In the genomic region with DNA sequence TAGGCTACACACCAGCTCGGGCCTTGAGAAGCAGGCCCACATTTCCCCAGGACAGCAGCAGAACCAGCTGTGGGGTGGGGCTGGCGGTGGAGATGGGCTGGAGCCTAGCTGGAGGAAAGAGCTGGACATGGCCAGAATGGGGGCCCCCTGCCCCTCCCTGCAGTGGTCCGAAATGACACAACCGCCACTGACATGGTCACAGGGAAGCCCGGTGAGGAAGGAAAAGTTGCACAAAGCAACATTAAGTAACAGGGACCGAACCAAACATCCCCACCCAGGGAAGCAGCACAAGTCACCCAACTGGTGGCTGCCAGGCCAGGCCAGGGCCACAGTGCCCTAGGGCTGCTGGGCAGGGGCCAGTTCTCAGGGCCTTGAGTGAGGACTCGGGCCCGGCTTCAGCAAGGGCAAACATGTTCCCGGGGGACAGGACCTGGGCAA, we compare ENCODE assay signal across 17 cellular contexts. TPM values are rescaled to one million over a fixed set of nuclear protein-coding genes. Genes with fewer than 3 reads are reported as not detected.
A peak's percentile ranks its signal among the peaks of the same experiment; 100 is the strongest.
DNase-seq lines count a peak whose midpoint lies in the region; TF ChIP-seq lines count a peak whose summit lies in the region.
"Had no signal": no experiment of that assay in that cellular context is flagged by ENCODE, and none has a peak within 500 bp of the region (broad histone marks: within the 10 kb centered on the region; RNA-seq: fewer than 3 reads in every experiment).

No MANE protein-coding gene starts in this region.

- no peaks in the 10 kb centered on the region for H3K9me3 ChIP-seq in left ventricle myocardium inferior (replicated peaks)
- no peaks in the 10 kb centered on the region for H3K9me3 ChIP-seq in neutrophil
- H3K9me3 ChIP-seq: ascending aorta had no signal

- H3K4me3 ChIP-seq in left ventricle myocardium inferior (no peak overlapping the region), neutrophil (ENCODE audit: low read depth in 1 of 2, low read length in 1 of 2) (peak overlapping the region; percentile 54 to 55), urinary bladder (ENCODE audit: low read depth, low read length) (no peak overlapping the region), coronary artery (no peak overlapping the region)
- H3K4me3 ChIP-seq: ascending aorta, GM23248 had no signal

- CTCF ChIA-PET in activated naive CD4-positive, alpha-beta T cell treated with anti-CD3 and anti-CD28 coated beads for 36 hours (lab: Charles Lee): interaction anchor here (1.1 kb wide), 2 partner anchors 110 to 231 kb away, joined by 3 read pairs; no protein-coding TSS in a partner anchor

- WGBS in urinary bladder: 81% methylated on average over 9 of the region's 9 CpGs

- peak overlapping the region; percentile 86 for H3K27ac ChIP-seq in left ventricle myocardium inferior (replicated peaks)
- peak overlapping the region; percentile 92 for H3K27ac ChIP-seq in neutrophil
- peak overlapping the region; percentile 33 for H3K27ac ChIP-seq in urinary bladder (ENCODE audit: low read depth)
- peak overlapping the region in 1 of 2 donors; percentile 52 for H3K27ac ChIP-seq in coronary artery
- H3K27ac ChIP-seq: ascending aorta, GM23248 had no signal

- H3K27me3 Mint-ChIP-seq in activated naive CD4-positive, alpha-beta T cell treated with anti-CD3 and anti-CD28 coated beads for 36 hours (ENCODE audit: low read depth): no peaks in the 10 kb centered on the region
- H3K27me3 Mint-ChIP-seq: activated CD4-positive, alpha-beta memory T cell treated with anti-CD3 and anti-CD28 coated beads, Interleukin-2, amount 10 ng/mL, durations not matched to agents 7 days and 5 days; activated T-helper 17 cell treated with anti-CD3 and anti-CD28 coated beads, Interleukin-2, amount 50 U/mL, for 72 hours; CD4-positive, alpha-beta memory T cell had no signal

- peaks cover 21% of the 10 kb centered on the region for H3K36me3 Mint-ChIP-seq in activated naive CD4-positive, alpha-beta T cell treated with anti-CD3 and anti-CD28 coated beads for 36 hours (ENCODE audit: low read depth)

- no peaks in the 10 kb centered on the region for H3K27me3 ChIP-seq in left ventricle myocardium inferior (ENCODE audit: low read depth)
- no peaks in the 10 kb centered on the region for H3K27me3 ChIP-seq in neutrophil
- H3K27me3 ChIP-seq: ascending aorta had no signal

- intact Hi-C loops in activated naive CD4-positive, alpha-beta T cell treated with anti-CD3 and anti-CD28 coated beads for 36 hours (cut with micrococcal nuclease): no loop called here
- intact Hi-C loops in left ventricle myocardium inferior (cut with micrococcal nuclease): loop anchor here (10.0 kb wide), 1 partner anchor 433 kb away; no protein-coding TSS in a partner anchor

- H3K27ac Mint-ChIP-seq in activated naive CD4-positive, alpha-beta T cell treated with anti-CD3 and anti-CD28 coated beads for 36 hours: peak overlapping the region; percentile 3
- H3K27ac Mint-ChIP-seq: activated CD4-positive, alpha-beta memory T cell treated with anti-CD3 and anti-CD28 coated beads, Interleukin-2, amount 10 ng/mL, durations not matched to agents 7 days and 5 days; activated T-helper 17 cell treated with anti-CD3 and anti-CD28 coated beads, Interleukin-2, amount 50 U/mL, for 72 hours had no signal

- peaks cover 8% of the 10 kb centered on the region for H3K4me1 Mint-ChIP-seq in activated naive CD4-positive, alpha-beta T cell treated with anti-CD3 and anti-CD28 coated beads for 36 hours (ENCODE audit: low read depth)
- H3K4me1 Mint-ChIP-seq: CD4-positive, alpha-beta memory T cell had no signal

- no peaks in the 10 kb centered on the region for H3K9me3 Mint-ChIP-seq in activated naive CD4-positive, alpha-beta T cell treated with anti-CD3 and anti-CD28 coated beads for 36 hours
- H3K9me3 Mint-ChIP-seq: activated CD4-positive, alpha-beta memory T cell treated with anti-CD3 and anti-CD28 coated beads, Interleukin-2, amount 10 ng/mL, durations not matched to agents 7 days and 5 days; activated T-helper 17 cell treated with anti-CD3 and anti-CD28 coated beads, Interleukin-2, amount 50 U/mL, for 72 hours had no signal

- H3K4me3 Mint-ChIP-seq in activated naive CD4-positive, alpha-beta T cell treated with anti-CD3 and anti-CD28 coated beads for 36 hours: no peak overlapping the region
- H3K4me3 Mint-ChIP-seq: activated CD4-positive, alpha-beta memory T cell treated with anti-CD3 and anti-CD28 coated beads, Interleukin-2, amount 10 ng/mL, durations not matched to agents 7 days and 5 days; activated T-helper 17 cell treated with anti-CD3 and anti-CD28 coated beads, Interleukin-2, amount 50 U/mL, for 72 hours; CD4-positive, alpha-beta memory T cell had no signal

- H3K4me1 ChIP-seq in left ventricle myocardium inferior (peaks cover 48% of the 10 kb centered on the region), neutrophil (ENCODE audit: control insufficient read depth in 1 of 2, insufficient read depth in 1 of 2, low read depth in 1 of 2, low read length in 1 of 2) (peaks cover 96 to 100% of the 10 kb centered on the region in 2 experiments), urinary bladder (ENCODE audit: insufficient read depth) (no peaks in the 10 kb centered on the region)
- H3K4me1 ChIP-seq: ascending aorta had no signal

- in situ Hi-C loops in G401 (cut with HindIII; ENCODE audit: low sequenced_read_pairs): no loop called here

- H3K36me3 ChIP-seq in left ventricle myocardium inferior (peaks cover 83% of the 10 kb centered on the region), neutrophil (peaks cover 99% of the 10 kb centered on the region), urinary bladder (ENCODE audit: insufficient read depth) (peaks cover 13% of the 10 kb centered on the region)

- TF ChIP-seq CTCF in left ventricle myocardium inferior (IDR thresholded peaks at IDR 0.05; ENCODE audit: borderline replicate concordance) (no peak), neutrophil (IDR thresholded peaks at IDR 0.05) (no peak), coronary artery (IDR thresholded peaks at IDR 0.05) (no peak)

- DNase-seq in activated naive CD4-positive, alpha-beta T cell treated with anti-CD3 and anti-CD28 coated beads for 36 hours: no peak
- DNase-seq in activated naive CD4-positive, alpha-beta T cell treated with anti-CD3 and anti-CD28 coated beads, Interleukin-2, amount 50 U/mL, for 16 hours: no peak
- DNase-seq in left ventricle myocardium inferior (peak; percentile 72), G401 (ENCODE audit: low spot score) (no peak), SIG-M5 (lab: John Stamatoyannopoulos, UW) (no peak), coronary artery (ENCODE audit: low spot score) (no peak)
- DNase-seq: activated CD4-positive, alpha-beta memory T cell treated with anti-CD3 and anti-CD28 coated beads, Interleukin-2, amount 10 ng/mL, durations not matched to agents 7 days and 5 days; CD4-positive, alpha-beta memory T cell; DND-41; GM23248; NCI-H1694; stimulated activated CD4-positive, alpha-beta T cell treated with anti-CD3 and anti-CD28 coated beads, Interleukin-1b, Interleukin-23, amount 100 ng/mL, for 48 hours; trophoblast cell had no signal

RNA-seq across cellular contexts. Expression of a gene that starts 33.2 kb away (rescaled TPM):
- total RNA-seq in activated naive CD4-positive, alpha-beta T cell treated with anti-CD3 and anti-CD28 coated beads for 36 hours: 100 to 1,000 TPM; 129 to 133 TPM
- total RNA-seq in left ventricle myocardium inferior: 1,672 TPM
- 424 TPM for total RNA-seq in urinary bladder
- 964 TPM for polyA plus RNA-seq in urinary bladder
- total RNA-seq in G401 (2014; rRNA removed; shearing (Covaris generic)): 582 and 588 TPM in 2 replicates

RNA-seq across cellular contexts. Expression of a gene that starts 44.5 kb away (rescaled TPM):
- total RNA-seq in activated naive CD4-positive, alpha-beta T cell treated with anti-CD3 and anti-CD28 coated beads for 36 hours: 10 to 100 TPM; 52.0 to 55.5 TPM
- total RNA-seq in left ventricle myocardium inferior: 104 TPM
- 24.9 TPM for total RNA-seq in urinary bladder
- 59.6 TPM for polyA plus RNA-seq in urinary bladder
- total RNA-seq in G401 (2014; rRNA removed; shearing (Covaris generic)): 1.2 and 1.5 TPM in 2 replicates

Comparison
In these comparisons a context has a peak if more than half of its experiments do, and no peak if none do; other contexts are left out.
1. H3K4me3 ChIP-seq: peak in neutrophil (2 of 2); none in left ventricle myocardium inferior (single experiment), urinary bladder (single experiment) and coronary artery (single experiment).
2. RNA of a gene that starts 44.5 kb away (total RNA-seq): 104 TPM in left ventricle myocardium inferior (single experiment), 52.0 to 55.5 TPM in activated naive CD4-positive, alpha-beta T cell treated with anti-CD3 and anti-CD28 coated beads for 36 hours and 24.9 TPM in urinary bladder (single experiment); 1.2 to 1.5 TPM in G401; every median in the first group is over 10 times any median in the second.